Comparison of ENCODE assay signal across 8 cellular contexts in the genomic region with DNA sequence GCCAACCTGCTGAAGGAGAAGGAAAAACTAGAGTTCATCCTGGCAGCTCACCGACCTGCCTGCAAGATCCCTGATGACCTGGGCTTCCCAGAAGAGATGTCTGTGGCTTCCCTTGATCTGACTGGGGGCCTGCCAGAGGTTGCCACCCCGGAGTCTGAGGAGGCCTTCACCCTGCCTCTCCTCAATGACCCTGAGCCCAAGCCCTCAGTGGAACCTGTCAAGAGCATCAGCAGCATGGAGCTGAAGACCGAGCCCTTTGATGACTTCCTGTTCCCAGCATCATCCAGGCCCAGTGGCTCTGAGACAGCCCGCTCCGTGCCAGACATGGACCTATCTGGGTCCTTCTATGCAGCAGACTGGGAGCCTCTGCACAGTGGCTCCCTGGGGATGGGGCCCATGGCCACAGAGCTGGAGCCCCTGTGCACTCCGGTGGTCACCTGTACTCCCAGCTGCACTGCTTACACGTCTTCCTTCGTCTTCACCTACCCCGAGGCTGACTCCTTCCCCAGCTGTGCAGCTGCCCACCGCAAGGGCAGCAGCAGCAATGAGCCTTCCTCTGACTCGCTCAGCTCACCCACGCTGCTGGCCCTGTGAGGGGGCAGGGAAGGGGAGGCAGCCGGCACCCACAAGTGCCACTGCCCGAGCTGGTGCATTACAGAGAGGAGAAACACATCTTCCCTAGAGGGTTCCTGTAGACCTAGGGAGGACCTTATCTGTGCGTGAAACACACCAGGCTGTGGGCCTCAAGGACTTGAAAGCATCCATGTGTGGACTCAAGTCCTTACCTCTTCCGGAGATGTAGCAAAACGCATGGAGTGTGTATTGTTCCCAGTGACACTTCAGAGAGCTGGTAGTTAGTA. TPM values are rescaled to one million over a fixed set of nuclear protein-coding genes. Genes with fewer than 3 reads are reported as not detected.
A peak's percentile ranks its signal among the peaks of the same experiment; 100 is the strongest.
DNase-seq lines count a peak whose midpoint lies in the region; ATAC-seq and TF ChIP-seq lines count a peak whose summit lies in the region.

No MANE protein-coding gene starts in this region.

- H3K4me3 Mint-ChIP-seq in activated T-helper 17 cell treated with anti-CD3 and anti-CD28 coated beads, Interleukin-2, amount 50 U/mL, for 72 hours: peak overlapping the region; percentile 90

- H3K9me3 Mint-ChIP-seq in activated T-helper 17 cell treated with anti-CD3 and anti-CD28 coated beads, Interleukin-2, amount 50 U/mL, for 72 hours: no peaks in the 10 kb centered on the region

- intact Hi-C loops in left cardiac atrium (cut with DNase I): no loop called here
- intact Hi-C loops in psoas muscle (cut with DNase I): no loop called here

- H3K36me3 ChIP-seq in psoas muscle (ENCODE audit: insufficient read depth in 1 of 2, low read depth in 1 of 2): peaks cover 3 to 25% of the 10 kb centered on the region in 2 donors

- 81 to 84% (median 83%) methylated on average over 17 of the region's 17 CpGs for WGBS in psoas muscle, 3 donors

- no peaks in the 10 kb centered on the region for H3K27me3 ChIP-seq in psoas muscle (ENCODE audit: insufficient read depth in 3 of 3, low read length in 2 of 3)

- DNase-seq in HT1080 (ENCODE audit: low read depth) (peak; percentile 19), left cardiac atrium (peak; percentile 48), psoas muscle (no peak), NCI-H526 (lab: John Stamatoyannopoulos, UW) (no peak), NCI-H2081 treated with DMSO at 0.1 percent for 48 hours (lab: John Stamatoyannopoulos, UW) (no peak), NCI-H82 treated with DMSO at 0.1 percent for 48 hours (lab: John Stamatoyannopoulos, UW; ENCODE audit: unreplicated experiment) (no peak)

- H3K36me3 Mint-ChIP-seq in activated T-helper 17 cell treated with anti-CD3 and anti-CD28 coated beads, Interleukin-2, amount 50 U/mL, for 72 hours (ENCODE audit: low read depth): peaks cover 44% of the 10 kb centered on the region

- peak overlapping the region; percentile 98 for H3K27ac ChIP-seq in psoas muscle

- peaks cover 35% of the 10 kb centered on the region for H3K4me1 ChIP-seq in psoas muscle

- no peaks in the 10 kb centered on the region for H3K27me3 Mint-ChIP-seq in activated T-helper 17 cell treated with anti-CD3 and anti-CD28 coated beads, Interleukin-2, amount 50 U/mL, for 72 hours

- H3K4me3 ChIP-seq in psoas muscle: peak overlapping the region; percentile 83

- ATAC-seq in activated T-helper 17 cell treated with anti-CD3 and anti-CD28 coated beads, Interleukin-2, amount 50 U/mL, for 72 hours (replicated peaks): no peak
- ATAC-seq in left cardiac atrium: no peak
- ATAC-seq in psoas muscle: no peak
- ATAC-seq in HG03457 (IDR thresholded peaks at IDR 0.05; ENCODE audit: unreplicated experiment): no peak

- H3K9me3 ChIP-seq in psoas muscle: no peaks in the 10 kb centered on the region

- no peak for TF ChIP-seq CTCF in psoas muscle (IDR thresholded peaks at IDR 0.05)

- H3K27ac Mint-ChIP-seq in activated T-helper 17 cell treated with anti-CD3 and anti-CD28 coated beads, Interleukin-2, amount 50 U/mL, for 72 hours: peak overlapping the region; percentile 95

- H3K4me1 Mint-ChIP-seq in activated T-helper 17 cell treated with anti-CD3 and anti-CD28 coated beads, Interleukin-2, amount 50 U/mL, for 72 hours: peaks cover 13% of the 10 kb centered on the region

RNA-seq across cellular contexts. Expression of gene FOS, which starts 2.4 kb away (rescaled TPM):
- 2.2 and 3.2 TPM in 2 replicates for total RNA-seq in HT1080 (2014; rRNA removed; shearing (Covaris generic))
- 1.1 and 2.4 TPM in 2 replicates for polyA plus RNA-seq in HT1080 (2015; cell fraction: cytosol; rRNA removed)
- polyA plus RNA-seq in HT1080 (2015; cell fraction: nucleus; rRNA removed): 11.4 and 34.0 TPM in 2 replicates
- 10 to 100 TPM; 31.7 to 86.3 TPM for total RNA-seq in activated T-helper 17 cell treated with anti-CD3 and anti-CD28 coated beads, Interleukin-2, amount 50 U/mL, for 72 hours
- total RNA-seq in left cardiac atrium (100 to 1,000 TPM in 1 of 2 donors, 10 to 100 TPM in 1; 69.4 to 160 TPM), psoas muscle (100 to 1,000 TPM in 2 of 4 donors, 10 to 100 TPM in 2; 20.7 to 279 (median 95.1) TPM)
- 10 to 100 TPM; 15.5 to 51.0 (median 33.8) TPM for polyA plus RNA-seq in psoas muscle

Comparison
In these comparisons a context has a peak if more than half of its experiments do, and no peak if none do; other contexts are left out.
1. DNase-seq: peak in HT1080 (single experiment) and left cardiac atrium (single experiment); none in psoas muscle (0 of 2), NCI-H526 (0 of 2), NCI-H2081 treated with DMSO at 0.1 percent for 48 hours (single experiment) and NCI-H82 treated with DMSO at 0.1 percent for 48 hours (single experiment).